In genomic region chr2:26359886-26360473, GRCh38 we compare ENCODE assay signal across 16 cellular contexts. TPM values are rescaled to one million over a fixed set of nuclear protein-coding genes. Genes with fewer than 3 reads are reported as not detected.
"Had no signal": no experiment of that assay in that cellular context is flagged by ENCODE, and none has a peak within 500 bp of the region (broad histone marks: within the 10 kb centered on the region; RNA-seq: fewer than 3 reads in every experiment).

No MANE protein-coding gene starts in this region.

- H3K27me3 Mint-ChIP-seq: activated CD4-positive, alpha-beta memory T cell treated with anti-CD3 and anti-CD28 coated beads for 36 hours; activated CD8-positive, alpha-beta memory T cell treated with anti-CD3 and anti-CD28 coated beads, Interleukin-2, amount 10 ng/mL, durations not matched to agents 7 days and 5 days; naive thymus-derived CD4-positive, alpha-beta T cell had no signal

- H3K4me1 ChIP-seq: left lung, upper lobe of left lung had no signal

- DNase-seq: activated CD4-positive, alpha-beta memory T cell treated with anti-CD3 and anti-CD28 coated beads for 36 hours; activated CD8-positive, alpha-beta memory T cell treated with anti-CD3 and anti-CD28 coated beads, Interleukin-2, amount 10 ng/mL, durations not matched to agents 7 days and 5 days; activated effector memory CD4-positive, alpha-beta T cell treated with anti-CD3 and anti-CD28 coated beads, Interleukin-2, amount 50 U/mL, for 16 hours; activated T-cell treated with anti-CD3 and anti-CD28 coated beads, Interleukin-2, amount 50 U/mL, for 4 hours; foreskin fibroblast; hippocampal formation; left lung; mucosa of descending colon; naive thymus-derived CD4-positive, alpha-beta T cell; retina; stimulated activated CD4-positive, alpha-beta T cell treated with anti-CD3 and anti-CD28 coated beads, Interleukin-4, amount 100 ng/mL, for 1 hour; stimulated activated naive CD4-positive, alpha-beta T cell; upper lobe of left lung had no signal

- ATAC-seq: activated CD8-positive, alpha-beta memory T cell treated with anti-CD3 and anti-CD28 coated beads, Interleukin-2, amount 10 ng/mL, durations not matched to agents 7 days and 5 days; activated naive CD4-positive, alpha-beta T cell treated with anti-CD3 and anti-CD28 coated beads, Interleukin-2, amount 50 U/mL, for 72 hours; activated T-cell treated with anti-CD3 and anti-CD28 coated beads, Interleukin-2, amount 50 U/mL, for 4 hours; left lung; mucosa of descending colon; naive thymus-derived CD4-positive, alpha-beta T cell had no signal

- H3K9me3 Mint-ChIP-seq: activated CD4-positive, alpha-beta memory T cell treated with anti-CD3 and anti-CD28 coated beads for 36 hours; activated naive CD4-positive, alpha-beta T cell treated with anti-CD3 and anti-CD28 coated beads, Interleukin-2, amount 50 U/mL, for 72 hours; activated T-cell treated with anti-CD3 and anti-CD28 coated beads, Interleukin-2, amount 50 U/mL, for 4 hours; naive thymus-derived CD4-positive, alpha-beta T cell had no signal

- H3K27me3 ChIP-seq: left lung, upper lobe of left lung had no signal

- H3K27ac ChIP-seq: left lung, upper lobe of left lung had no signal

- H3K4me3 Mint-ChIP-seq: activated CD4-positive, alpha-beta memory T cell treated with anti-CD3 and anti-CD28 coated beads for 36 hours; activated CD8-positive, alpha-beta memory T cell treated with anti-CD3 and anti-CD28 coated beads, Interleukin-2, amount 10 ng/mL, durations not matched to agents 7 days and 5 days; activated T-cell treated with anti-CD3 and anti-CD28 coated beads, Interleukin-2, amount 50 U/mL, for 4 hours; naive thymus-derived CD4-positive, alpha-beta T cell had no signal

- H3K9me3 ChIP-seq: left lung, mucosa of descending colon, upper lobe of left lung had no signal

- H3K4me3 ChIP-seq: left lung, mucosa of descending colon, upper lobe of left lung had no signal

- H3K36me3 ChIP-seq: upper lobe of left lung had no signal

- H3K27ac Mint-ChIP-seq: activated CD4-positive, alpha-beta memory T cell treated with anti-CD3 and anti-CD28 coated beads for 36 hours; activated CD8-positive, alpha-beta memory T cell treated with anti-CD3 and anti-CD28 coated beads, Interleukin-2, amount 10 ng/mL, durations not matched to agents 7 days and 5 days had no signal

RNA-seq across cellular contexts. Expression of gene DRC1, which starts 41.7 kb away (rescaled TPM):
- total RNA-seq: activated CD4-positive, alpha-beta memory T cell treated with anti-CD3 and anti-CD28 coated beads for 36 hours; activated CD8-positive, alpha-beta memory T cell treated with anti-CD3 and anti-CD28 coated beads, Interleukin-2, amount 10 ng/mL, durations not matched to agents 7 days and 5 days; activated naive CD4-positive, alpha-beta T cell treated with anti-CD3 and anti-CD28 coated beads, Interleukin-2, amount 50 U/mL, for 72 hours; activated T-cell treated with anti-CD3 and anti-CD28 coated beads, Interleukin-2, amount 50 U/mL, for 4 hours; mucosa of descending colon had no signal
- polyA plus RNA-seq: endothelial cell of umbilical vein; keratinocyte; naive thymus-derived CD4-positive, alpha-beta T cell had no signal
